23 cellular contexts compared by ENCODE assay signal in the genomic region with DNA sequence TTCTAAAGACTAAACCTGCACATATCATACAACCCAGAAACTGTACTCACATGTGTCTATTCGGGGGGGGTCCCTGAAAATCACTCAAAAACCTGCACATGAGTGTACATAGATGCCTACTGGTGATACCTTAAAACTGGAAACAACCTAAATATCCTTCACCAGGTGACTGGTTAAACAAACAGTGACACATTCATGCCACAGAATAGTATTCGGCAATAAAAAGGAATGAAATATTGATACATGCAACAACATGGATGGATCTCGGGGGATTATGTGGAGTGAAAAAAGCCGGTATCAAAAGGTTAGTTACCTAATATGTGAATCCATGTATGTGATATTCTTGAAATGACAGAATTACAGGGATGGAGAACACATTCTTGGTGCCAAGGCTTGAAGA. TPM values are rescaled to one million over a fixed set of nuclear protein-coding genes. Genes with fewer than 3 reads are reported as not detected.
"Had no signal": no experiment of that assay in that cellular context is flagged by ENCODE, and none has a peak within 500 bp of the region (broad histone marks: within the 10 kb centered on the region; RNA-seq: fewer than 3 reads in every experiment).

No MANE protein-coding gene starts in this region.

- H3K27ac ChIP-seq: adrenal gland, SK-N-MC, WERI-Rb-1 had no signal

- H3K36me3 ChIP-seq: adrenal gland, WERI-Rb-1 had no signal

- H3K36me3 Mint-ChIP-seq: activated naive CD4-positive, alpha-beta T cell treated with anti-CD3 and anti-CD28 coated beads, Interleukin-2, amount 10 ng/mL, durations not matched to agents 7 days and 5 days; activated naive CD8-positive, alpha-beta T cell treated with anti-CD3 and anti-CD28 coated beads for 36 hours; T-cell had no signal

- H3K9me3 ChIP-seq: adrenal gland had no signal

- DNase-seq: activated CD4-positive, alpha-beta memory T cell treated with anti-CD3 and anti-CD28 coated beads, Interleukin-2, amount 10 ng/mL, durations not matched to agents 7 days and 5 days; activated CD4-positive, alpha-beta T cell treated with anti-CD3 and anti-CD28 coated beads for 36 hours; activated CD4-positive, alpha-beta T cell treated with anti-CD3 and anti-CD28 coated beads, Interleukin-2, amount 50 U/mL, for 1 hour; activated gamma-delta T cell treated with Interleukin-2 at 50 U/mL for 16 hours; activated naive CD4-positive, alpha-beta T cell treated with anti-CD3 and anti-CD28 coated beads, Interleukin-2, amount 10 ng/mL, durations not matched to agents 7 days and 5 days; activated naive CD8-positive, alpha-beta T cell treated with anti-CD3 and anti-CD28 coated beads for 36 hours; activated T-cell treated with anti-CD3 and anti-CD28 coated beads, Interleukin-2, amount 50 U/mL, for 72 hours; adrenal gland; anterior cingulate cortex; MM.1S; NCI-H1105 treated with DMSO at 0.1 percent for 48 hours; NCI-H1436 treated with DMSO at 0.1 percent for 48 hours; NCI-H187; NCI-H2081; NCI-H446; NCI-H524; T-cell; WERI-Rb-1 had no signal

- H3K27me3 Mint-ChIP-seq: activated naive CD4-positive, alpha-beta T cell treated with anti-CD3 and anti-CD28 coated beads, Interleukin-2, amount 10 ng/mL, durations not matched to agents 7 days and 5 days had no signal

- ATAC-seq: activated CD4-positive, alpha-beta T cell treated with anti-CD3 and anti-CD28 coated beads for 36 hours; activated T-cell treated with anti-CD3 and anti-CD28 coated beads, Interleukin-2, amount 50 U/mL, for 72 hours; Right ventricle myocardium inferior; T-cell had no signal

- H3K4me3 ChIP-seq: adrenal gland, SK-N-MC had no signal

- H3K4me3 Mint-ChIP-seq: activated CD4-positive, alpha-beta memory T cell treated with anti-CD3 and anti-CD28 coated beads, Interleukin-2, amount 10 ng/mL, durations not matched to agents 7 days and 5 days; activated CD4-positive, alpha-beta T cell treated with anti-CD3 and anti-CD28 coated beads for 36 hours; activated naive CD4-positive, alpha-beta T cell treated with anti-CD3 and anti-CD28 coated beads, Interleukin-2, amount 10 ng/mL, durations not matched to agents 7 days and 5 days; activated naive CD8-positive, alpha-beta T cell treated with anti-CD3 and anti-CD28 coated beads for 36 hours; activated T-cell treated with anti-CD3 and anti-CD28 coated beads, Interleukin-2, amount 50 U/mL, for 72 hours; T-cell had no signal

- H3K4me1 Mint-ChIP-seq: activated CD4-positive, alpha-beta memory T cell treated with anti-CD3 and anti-CD28 coated beads, Interleukin-2, amount 10 ng/mL, durations not matched to agents 7 days and 5 days; activated CD4-positive, alpha-beta T cell treated with anti-CD3 and anti-CD28 coated beads for 36 hours; activated naive CD4-positive, alpha-beta T cell treated with anti-CD3 and anti-CD28 coated beads, Interleukin-2, amount 10 ng/mL, durations not matched to agents 7 days and 5 days; activated naive CD8-positive, alpha-beta T cell treated with anti-CD3 and anti-CD28 coated beads for 36 hours; T-cell had no signal

- H3K4me1 ChIP-seq: adrenal gland had no signal

- H3K9me3 Mint-ChIP-seq: activated CD4-positive, alpha-beta memory T cell treated with anti-CD3 and anti-CD28 coated beads, Interleukin-2, amount 10 ng/mL, durations not matched to agents 7 days and 5 days; activated naive CD4-positive, alpha-beta T cell treated with anti-CD3 and anti-CD28 coated beads, Interleukin-2, amount 10 ng/mL, durations not matched to agents 7 days and 5 days; activated T-helper 2 cell treated with anti-CD3 and anti-CD28 coated beads, Interferon-gamma antibody, Interleukin-2, Interleukin-4, amounts not matched to agents 10 μg/mL and 5 μg/mL and 100 μg/mL, durations not matched to agents 14 hours and 24 hours and 36 hours had no signal

- H3K27ac Mint-ChIP-seq: activated CD4-positive, alpha-beta memory T cell treated with anti-CD3 and anti-CD28 coated beads, Interleukin-2, amount 10 ng/mL, durations not matched to agents 7 days and 5 days; activated CD4-positive, alpha-beta T cell treated with anti-CD3 and anti-CD28 coated beads for 36 hours; activated naive CD4-positive, alpha-beta T cell treated with anti-CD3 and anti-CD28 coated beads, Interleukin-2, amount 10 ng/mL, durations not matched to agents 7 days and 5 days; activated naive CD8-positive, alpha-beta T cell treated with anti-CD3 and anti-CD28 coated beads for 36 hours; activated T-cell treated with anti-CD3 and anti-CD28 coated beads, Interleukin-2, amount 50 U/mL, for 72 hours; activated T-helper 2 cell treated with anti-CD3 and anti-CD28 coated beads, Interferon-gamma antibody, Interleukin-2, Interleukin-4, amounts not matched to agents 10 μg/mL and 5 μg/mL and 100 μg/mL, durations not matched to agents 14 hours and 24 hours and 36 hours; T-cell had no signal

RNA-seq across cellular contexts. Expression of a gene that starts 32.1 kb away (rescaled TPM):
- total RNA-seq: activated CD4-positive, alpha-beta memory T cell treated with anti-CD3 and anti-CD28 coated beads, Interleukin-2, amount 10 ng/mL, durations not matched to agents 7 days and 5 days; activated CD8-positive, alpha-beta memory T cell treated with anti-CD3 and anti-CD28 coated beads for 36 hours; activated naive CD8-positive, alpha-beta T cell treated with anti-CD3 and anti-CD28 coated beads for 36 hours; activated T-helper 2 cell treated with anti-CD3 and anti-CD28 coated beads, Interferon-gamma antibody, Interleukin-2, Interleukin-4, amounts not matched to agents 10 μg/mL and 5 μg/mL and 100 μg/mL, durations not matched to agents 14 hours and 24 hours and 36 hours; T-helper 2 cell treated with Interferon-gamma antibody and Interleukin-4, amounts not matched to agents 100 ng/mL and 5 ng/mL, for 36 hours had no signal
